ENCODE assay signal across 1 cellular context in genomic region chr1:161046574-161047167, GRCh38.
A peak's percentile ranks its signal among the peaks of the same experiment; 100 is the strongest.
TF ChIP-seq lines count a peak whose summit lies in the region.

No MANE protein-coding gene starts in this region.

TF ChIP-seq in K562, 482 proteins besides CTCF, POLR2A, EP300 and RAD21:
- TF ChIP-seq SMARCC2 (IDR thresholded peaks at IDR 0.05; ENCODE audit: low read depth) (no peak), CREB1 (IDR thresholded peaks at IDR 0.05) (no peak), CREB1 (CRISPR knock-in tag; IDR thresholded peaks at IDR 0.05) (no peak), ATF3 (IDR thresholded peaks at IDR 0.05) (no peak), ATF3 (CRISPR knock-in tag; conservative IDR thresholded peaks at IDR 0.05) (no peak), SMAD3 (CRISPR knock-in tag; conservative IDR thresholded peaks at IDR 0.05) (no peak), HMG20B (CRISPR knock-in tag; IDR thresholded peaks at IDR 0.05) (no peak), FOXK2 (conservative IDR thresholded peaks at IDR 0.05 in 1 of 2, IDR thresholded peaks at IDR 0.05 in 1 of 2; ENCODE audit: low read depth in 2 of 2) (no peak), EGR1 (conservative IDR thresholded peaks at IDR 0.05) (no peak), NFRKB (IDR thresholded peaks at IDR 0.05; ENCODE audit: low read depth) (no peak), ZNF57 (CRISPR knock-in tag; IDR thresholded peaks at IDR 0.05) (no peak), RFX1 (IDR thresholded peaks at IDR 0.05) (peak; percentile 76), FOSL1 (tag; conservative IDR thresholded peaks at IDR 0.05) (0 out of 2 replicates have a peak, but pooled peaks have one; percentile 2), GATAD2A (IDR thresholded peaks at IDR 0.05) (no peak), ZNF124 (CRISPR knock-in tag; IDR thresholded peaks at IDR 0.05) (no peak), POLR2AphosphoS2 (IDR thresholded peaks at IDR 0.05; ENCODE audit: low read length) (no peak), ZNF589 (CRISPR knock-in tag; IDR thresholded peaks at IDR 0.05; ENCODE audit: low read depth) (no peak), KLF16 (IDR thresholded peaks at IDR 0.05) (no peak), RUNX1 (IDR thresholded peaks at IDR 0.05; ENCODE audit: low read depth) (no peak), ZNF184 (CRISPR knock-in tag; IDR thresholded peaks at IDR 0.05) (no peak), GTF2A2 (tag; IDR thresholded peaks at IDR 0.05) (no peak), KDM5B (IDR thresholded peaks at IDR 0.05; ENCODE audit: insufficient replicate concordance, low read depth, low read length) (peak; percentile 32), MAFF (IDR thresholded peaks at IDR 0.05; ENCODE audit: low read length) (no peak), KLF1 (tag; IDR thresholded peaks at IDR 0.05) (no peak), ZNF239 (CRISPR knock-in tag; IDR thresholded peaks at IDR 0.05) (no peak)
- TF ChIP-seq, protein P1, sequence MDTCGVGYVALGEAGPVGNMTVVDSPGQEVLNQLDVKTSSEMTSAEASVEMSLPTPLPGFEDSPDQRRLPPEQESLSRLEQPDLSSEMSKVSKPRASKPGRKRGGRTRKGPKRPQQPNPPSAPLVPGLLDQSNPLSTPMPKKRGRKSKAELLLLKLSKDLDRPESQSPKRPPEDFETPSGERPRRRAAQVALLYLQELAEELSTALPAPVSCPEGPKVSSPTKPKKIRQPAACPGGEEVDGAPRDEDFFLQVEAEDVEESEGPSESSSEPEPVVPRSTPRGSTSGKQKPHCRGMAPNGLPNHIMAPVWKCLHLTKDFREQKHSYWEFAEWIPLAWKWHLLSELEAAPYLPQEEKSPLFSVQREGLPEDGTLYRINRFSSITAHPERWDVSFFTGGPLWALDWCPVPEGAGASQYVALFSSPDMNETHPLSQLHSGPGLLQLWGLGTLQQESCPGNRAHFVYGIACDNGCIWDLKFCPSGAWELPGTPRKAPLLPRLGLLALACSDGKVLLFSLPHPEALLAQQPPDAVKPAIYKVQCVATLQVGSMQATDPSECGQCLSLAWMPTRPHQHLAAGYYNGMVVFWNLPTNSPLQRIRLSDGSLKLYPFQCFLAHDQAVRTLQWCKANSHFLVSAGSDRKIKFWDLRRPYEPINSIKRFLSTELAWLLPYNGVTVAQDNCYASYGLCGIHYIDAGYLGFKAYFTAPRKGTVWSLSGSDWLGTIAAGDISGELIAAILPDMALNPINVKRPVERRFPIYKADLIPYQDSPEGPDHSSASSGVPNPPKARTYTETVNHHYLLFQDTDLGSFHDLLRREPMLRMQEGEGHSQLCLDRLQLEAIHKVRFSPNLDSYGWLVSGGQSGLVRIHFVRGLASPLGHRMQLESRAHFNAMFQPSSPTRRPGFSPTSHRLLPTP (IDR thresholded peaks at IDR 0.05; ENCODE audit: borderline replicate concordance, extremely low read depth, insufficient read length), result no peak
- TF ChIP-seq, protein P2, sequence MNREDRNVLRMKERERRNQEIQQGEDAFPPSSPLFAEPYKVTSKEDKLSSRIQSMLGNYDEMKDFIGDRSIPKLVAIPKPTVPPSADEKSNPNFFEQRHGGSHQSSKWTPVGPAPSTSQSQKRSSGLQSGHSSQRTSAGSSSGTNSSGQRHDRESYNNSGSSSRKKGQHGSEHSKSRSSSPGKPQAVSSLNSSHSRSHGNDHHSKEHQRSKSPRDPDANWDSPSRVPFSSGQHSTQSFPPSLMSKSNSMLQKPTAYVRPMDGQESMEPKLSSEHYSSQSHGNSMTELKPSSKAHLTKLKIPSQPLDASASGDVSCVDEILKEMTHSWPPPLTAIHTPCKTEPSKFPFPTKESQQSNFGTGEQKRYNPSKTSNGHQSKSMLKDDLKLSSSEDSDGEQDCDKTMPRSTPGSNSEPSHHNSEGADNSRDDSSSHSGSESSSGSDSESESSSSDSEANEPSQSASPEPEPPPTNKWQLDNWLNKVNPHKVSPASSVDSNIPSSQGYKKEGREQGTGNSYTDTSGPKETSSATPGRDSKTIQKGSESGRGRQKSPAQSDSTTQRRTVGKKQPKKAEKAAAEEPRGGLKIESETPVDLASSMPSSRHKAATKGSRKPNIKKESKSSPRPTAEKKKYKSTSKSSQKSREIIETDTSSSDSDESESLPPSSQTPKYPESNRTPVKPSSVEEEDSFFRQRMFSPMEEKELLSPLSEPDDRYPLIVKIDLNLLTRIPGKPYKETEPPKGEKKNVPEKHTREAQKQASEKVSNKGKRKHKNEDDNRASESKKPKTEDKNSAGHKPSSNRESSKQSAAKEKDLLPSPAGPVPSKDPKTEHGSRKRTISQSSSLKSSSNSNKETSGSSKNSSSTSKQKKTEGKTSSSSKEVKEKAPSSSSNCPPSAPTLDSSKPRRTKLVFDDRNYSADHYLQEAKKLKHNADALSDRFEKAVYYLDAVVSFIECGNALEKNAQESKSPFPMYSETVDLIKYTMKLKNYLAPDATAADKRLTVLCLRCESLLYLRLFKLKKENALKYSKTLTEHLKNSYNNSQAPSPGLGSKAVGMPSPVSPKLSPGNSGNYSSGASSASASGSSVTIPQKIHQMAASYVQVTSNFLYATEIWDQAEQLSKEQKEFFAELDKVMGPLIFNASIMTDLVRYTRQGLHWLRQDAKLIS (CRISPR knock-in tag; IDR thresholded peaks at IDR 0.05), result no peak
- TF ChIP-seq, protein P3, sequence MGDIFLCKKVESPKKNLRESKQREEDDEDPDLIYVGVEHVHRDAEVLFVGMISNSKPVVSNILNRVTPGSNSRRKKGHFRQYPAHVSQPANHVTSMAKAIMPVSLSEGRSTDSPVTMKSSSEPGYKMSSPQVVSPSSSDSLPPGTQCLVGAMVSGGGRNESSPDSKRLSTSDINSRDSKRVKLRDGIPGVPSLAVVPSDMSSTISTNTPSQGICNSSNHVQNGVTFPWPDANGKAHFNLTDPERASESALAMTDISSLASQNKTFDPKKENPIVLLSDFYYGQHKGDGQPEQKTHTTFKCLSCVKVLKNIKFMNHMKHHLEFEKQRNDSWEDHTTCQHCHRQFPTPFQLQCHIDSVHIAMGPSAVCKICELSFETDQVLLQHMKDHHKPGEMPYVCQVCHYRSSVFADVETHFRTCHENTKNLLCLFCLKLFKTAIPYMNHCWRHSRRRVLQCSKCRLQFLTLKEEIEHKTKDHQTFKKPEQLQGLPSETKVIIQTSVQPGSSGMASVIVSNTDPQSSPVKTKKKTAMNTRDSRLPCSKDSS (IDR thresholded peaks at IDR 0.05; ENCODE audit: low read depth, partially characterized antibody), result no peak
